In genomic region chr19:51018745-51019543, GRCh38 we compare ENCODE assay signal across 9 cellular contexts. TPM values are rescaled to one million over a fixed set of nuclear protein-coding genes. Genes with fewer than 3 reads are reported as not detected.
DNase-seq lines count a peak whose midpoint lies in the region; ATAC-seq, FAIRE-seq and TF ChIP-seq lines count a peak whose summit lies in the region.
"Had no signal": no experiment of that assay in that cellular context is flagged by ENCODE, and none has a peak within 500 bp of the region (broad histone marks: within the 10 kb centered on the region; RNA-seq: fewer than 3 reads in every experiment).

No MANE protein-coding gene starts in this region.

- no peak for TF ChIP-seq RAD21 in A549 (conservative IDR thresholded peaks at IDR 0.05 in 1 of 2, IDR thresholded peaks at IDR 0.05 in 1 of 2)

- peak overlapping the region; percentile 15 for H3K56ac ChIP-seq in mesendoderm (ENCODE audit: low read length)

- no peak for FAIRE-seq in A549 (lab: Jason Lieb, UNC)

- no peaks in the 10 kb centered on the region for H3K36me3 ChIP-seq in mesendoderm (ENCODE audit: control insufficient read depth, insufficient read depth, low read length)

- H2BK5ac ChIP-seq in mesendoderm (ENCODE audit: low read length), result no peak overlapping the region

- no peak for TF ChIP-seq EP300 in A549 (IDR thresholded peaks at IDR 0.05)

- H3K36me3 Mint-ChIP-seq in HFFc6 (ENCODE audit: low read depth), result no peaks in the 10 kb centered on the region; the same call in 1 of the 2 replicates

- H2BK120ac ChIP-seq in mesendoderm (ENCODE audit: low read depth, low read length), result no peak overlapping the region

- peak overlapping the region; percentile 45; the same call in 1 of the 2 replicates for H3K4me3 Mint-ChIP-seq in HFFc6

- H3K9me3 ChIP-seq in A549, result no peaks in the 10 kb centered on the region

- no peak overlapping the region for H2AK5ac ChIP-seq in mesendoderm (ENCODE audit: low read length)

- H3K27ac ChIP-seq in A549 (peak overlapping the region in 1 of 2 experiments; percentile 53; a peak in 1 of 6 replicates), coronary artery (no peak overlapping the region), mesendoderm (ENCODE audit: low read depth, low read length) (no peak overlapping the region)

- peaks cover 23% of the 10 kb centered on the region for H3K27me3 Mint-ChIP-seq in HFFc6 (ENCODE audit: insufficient read depth)

- H3K9me3 Mint-ChIP-seq in HFFc6, result peaks cover 12% of the 10 kb centered on the region

- peak overlapping the region; percentile 2 for H3K9ac ChIP-seq in mesendoderm (ENCODE audit: low read length)

- POLR2A ChIA-PET in A549 (lab: Yijun Ruan, JAX), result interaction anchor here (0.8 kb wide), 1 partner anchor 214 kb away, joined by 4 read pairs; no protein-coding TSS in a partner anchor

- H3K4ac ChIP-seq in mesendoderm (ENCODE audit: low read depth, low read length), result no peak overlapping the region

- peaks cover 6% of the 10 kb centered on the region; the same call in 1 of the 2 replicates for H3K4me1 Mint-ChIP-seq in HFFc6 (ENCODE audit: low read depth)

- DNase-seq in A549 (ENCODE audit: low read depth in 1 of 2, low spot score in 1 of 2) (no peak), HFFc6 (no peak), coronary artery (ENCODE audit: low spot score) (no peak), mesendoderm (peak; percentile 60), SHP77 (lab: John Stamatoyannopoulos, UW) (no peak), SKM-1 (lab: John Stamatoyannopoulos, UW; ENCODE audit: unreplicated experiment) (no peak), NCI-H2107 (lab: John Stamatoyannopoulos, UW) (no peak)
- DNase-seq: OCI-M1 had no signal

- H3K4me1 ChIP-seq in A549, result peaks cover 23% of the 10 kb centered on the region
- H3K4me1 ChIP-seq in mesendoderm (ENCODE audit: control insufficient read depth, low read depth, low read length), result no peaks in the 10 kb centered on the region

- ATAC-seq in A549 (peak; percentile 28 to 39; a peak in 4 of 6 replicates), GM21528 (IDR thresholded peaks at IDR 0.05; ENCODE audit: low FRiP score, unreplicated experiment) (no peak)

- WGBS in A549 (ENCODE audit: missing lambda C conversion rate), result 5% methylated on average over 44 of the region's 68 CpGs
- no CpG with 5 or more reads among the region's 68 CpGs for WGBS in mesendoderm (ENCODE audit: extremely low coverage, insufficient coverage, low lambda C conversion rate)

- no peak overlapping the region for H4K8ac ChIP-seq in mesendoderm (ENCODE audit: low read depth, low read length)

- no peak overlapping the region for H2BK15ac ChIP-seq in mesendoderm (replicated peaks; ENCODE audit: low read depth)

- TF ChIP-seq CTCF in A549 (IDR thresholded peaks at IDR 0.05) (no peak), HFFc6 (IDR thresholded peaks at IDR 0.05) (no peak), coronary artery (IDR thresholded peaks at IDR 0.05) (no peak)

- H3K4me2 ChIP-seq in A549, result peak overlapping the region; percentile 92
- peak overlapping the region; percentile 52 for H3K4me2 ChIP-seq in mesendoderm (ENCODE audit: low read length)

- CTCF ChIA-PET in A549 (lab: Yijun Ruan, JAX), result interaction anchor here (0.9 to 8.8 kb wide), 5 partner anchors 19 to 149 kb away, joined by 3 to 147 read pairs (median 12); no protein-coding TSS in a partner anchor

- no peak for TF ChIP-seq POLR2A in A549 (IDR thresholded peaks at IDR 0.05; ENCODE audit: low read length)

- H3K4me3 ChIP-seq in A549, result peak overlapping the region; percentile 49
- H3K4me3 ChIP-seq in coronary artery, result peak overlapping the region; percentile 66
- no peak overlapping the region for H3K4me3 ChIP-seq in mesendoderm (ENCODE audit: low read length)

- no peak overlapping the region for H4K5ac ChIP-seq in mesendoderm (ENCODE audit: low read length)

- H3K27ac Mint-ChIP-seq in HFFc6, result no peak overlapping the region

- H3K23ac ChIP-seq in mesendoderm (ENCODE audit: low read length), result no peak overlapping the region

- H3K27me3 ChIP-seq in mesendoderm (ENCODE audit: insufficient read depth, low read length, poor library complexity), result peaks cover 8% of the 10 kb centered on the region

- no peaks in the 10 kb centered on the region for H3K79me1 ChIP-seq in mesendoderm (ENCODE audit: low read length)

- no peaks in the 10 kb centered on the region for H3K79me2 ChIP-seq in mesendoderm (ENCODE audit: control insufficient read depth, insufficient read depth, low read length)

- no peak overlapping the region for H3K18ac ChIP-seq in mesendoderm (ENCODE audit: low read length)

TF ChIP-seq in A549, 52 proteins besides CTCF, POLR2A, EP300 and RAD21:
- TF ChIP-seq MAX (IDR thresholded peaks at IDR 0.05), result 0 out of 2 replicates have a peak, but pooled peaks have one; percentile 32
- no peak for TF ChIP-seq SMC3 (IDR thresholded peaks at IDR 0.05)
- TF ChIP-seq CEBPB (IDR thresholded peaks at IDR 0.05), result peak; percentile 19 to 57; a peak in 1 of 4 replicates
- TF ChIP-seq HDAC2 (IDR thresholded peaks at IDR 0.05), result no peak
- no peak for TF ChIP-seq ELK1 (IDR thresholded peaks at IDR 0.05; ENCODE audit: low read depth, low read length)

RNA-seq across cellular contexts. Expression of gene KLK10, which starts 0.6 kb away (rescaled TPM):
- polyA plus RNA-seq in A549 (2011; rRNA removed) (0.18 and 0.33 TPM in 2 replicates), A549 (2017; fragmentation: RNase III; extraction: RNeasy Plus Mini Kit Qiagen cat#74134 plus additional on column Dnase treatment) (0.05 TPM in 1 of 3 replicates, not detected in the others)
- 0.11 and 0.13 TPM in 2 replicates for polyA plus RNA-seq in A549 (2012; cell fraction: cytosol; rRNA removed)
- polyA plus RNA-seq in A549 (2012; cell fraction: nucleus; rRNA removed), result 0.06 and 0.28 TPM in 2 replicates
- 0.12 and 0.44 TPM in 2 replicates for polyA minus RNA-seq in A549 (2011; rRNA and poly(A)+ RNA removed)
- total RNA-seq in HFFc6 (2021; fragmentation: NEBNext Ultra II Directional; extraction: Animal tissue kit (Norgen Biotek cat#: 25700)), result not detected
- polyA plus RNA-seq in mesendoderm (2013, experiment 1 of 2), result 0.56 TPM
- polyA plus RNA-seq in mesendoderm (2013, experiment 2 of 2), result 0.64 TPM

RNA-seq across cellular contexts. Expression of gene KLK11, which starts 7.5 kb away (rescaled TPM):
- not detected in 2 replicates for polyA plus RNA-seq in A549 (2011; rRNA removed)
- polyA plus RNA-seq in A549 (2012; cell fraction: cytosol; rRNA removed), result not detected in 2 replicates
- polyA plus RNA-seq in A549 (2012; cell fraction: nucleus; rRNA removed), result not detected in 2 replicates
- not detected in 3 replicates for polyA plus RNA-seq in A549 (2017; fragmentation: RNase III; extraction: RNeasy Plus Mini Kit Qiagen cat#74134 plus additional on column Dnase treatment)
- not detected in 2 replicates for polyA minus RNA-seq in A549 (2011; rRNA and poly(A)+ RNA removed)
- total RNA-seq in HFFc6 (2021; fragmentation: NEBNext Ultra II Directional; extraction: Animal tissue kit (Norgen Biotek cat#: 25700)), result not detected
- 0.13 TPM for polyA plus RNA-seq in mesendoderm (2013, experiment 1 of 2)
- polyA plus RNA-seq in mesendoderm (2013, experiment 2 of 2), result 0.06 TPM

RNA-seq across cellular contexts. Expression of gene KLK12, which starts 15.9 kb away (rescaled TPM):
- polyA plus RNA-seq in A549 (2011; rRNA removed) (not detected in 2 replicates), A549 (2017; fragmentation: RNase III; extraction: RNeasy Plus Mini Kit Qiagen cat#74134 plus additional on column Dnase treatment) (not detected in 3 replicates)
- polyA plus RNA-seq in A549 (2012; cell fraction: cytosol; rRNA removed), result not detected in 2 replicates
- not detected in 2 replicates for polyA plus RNA-seq in A549 (2012; cell fraction: nucleus; rRNA removed)
- not detected in 2 replicates for polyA minus RNA-seq in A549 (2011; rRNA and poly(A)+ RNA removed)
- not detected for total RNA-seq in HFFc6 (2021; fragmentation: NEBNext Ultra II Directional; extraction: Animal tissue kit (Norgen Biotek cat#: 25700))
- 0.04 TPM for polyA plus RNA-seq in mesendoderm (2013, experiment 1 of 2)
- polyA plus RNA-seq in mesendoderm (2013, experiment 2 of 2), result not detected

RNA-seq across cellular contexts. Expression of gene KLK8, which starts 17.5 kb away (rescaled TPM):
- polyA plus RNA-seq in A549 (2011; rRNA removed) (not detected in 2 replicates), A549 (2017; fragmentation: RNase III; extraction: RNeasy Plus Mini Kit Qiagen cat#74134 plus additional on column Dnase treatment) (not detected in 3 replicates)
- polyA plus RNA-seq in A549 (2012; cell fraction: cytosol; rRNA removed), result not detected in 2 replicates
- not detected in 2 replicates for polyA plus RNA-seq in A549 (2012; cell fraction: nucleus; rRNA removed)
- polyA minus RNA-seq in A549 (2011; rRNA and poly(A)+ RNA removed), result 0.45 TPM in 1 of 2 replicates, not detected in the other
- total RNA-seq in HFFc6 (2021; fragmentation: NEBNext Ultra II Directional; extraction: Animal tissue kit (Norgen Biotek cat#: 25700)), result not detected
- polyA plus RNA-seq in mesendoderm (2013, experiment 1 of 2), result 3.3 TPM
- polyA plus RNA-seq in mesendoderm (2013, experiment 2 of 2), result 2.5 TPM

RNA-seq across cellular contexts. Expression of gene KLK7, which starts 35.2 kb away (rescaled TPM):
- polyA plus RNA-seq in A549 (2011; rRNA removed), result not detected in 2 replicates
- polyA plus RNA-seq in A549 (2012; cell fraction: cytosol; rRNA removed), result not detected in 2 replicates
- not detected in 2 replicates for polyA plus RNA-seq in A549 (2012; cell fraction: nucleus; rRNA removed)
- polyA plus RNA-seq in A549 (2017; fragmentation: RNase III; extraction: RNeasy Plus Mini Kit Qiagen cat#74134 plus additional on column Dnase treatment), result not detected in 3 replicates
- polyA minus RNA-seq in A549 (2011; rRNA and poly(A)+ RNA removed), result not detected in 2 replicates
- not detected for total RNA-seq in HFFc6 (2021; fragmentation: NEBNext Ultra II Directional; extraction: Animal tissue kit (Norgen Biotek cat#: 25700))
- 0.18 TPM for polyA plus RNA-seq in mesendoderm (2013, experiment 1 of 2)
- polyA plus RNA-seq in mesendoderm (2013, experiment 2 of 2), result 0.17 TPM
